8 cellular contexts compared by ENCODE assay signal in genomic region chr17:15490634-15491261, GRCh38. TPM values are rescaled to one million over a fixed set of nuclear protein-coding genes. Genes with fewer than 3 reads are reported as not detected.
DNase-seq lines count a peak whose midpoint lies in the region; ATAC-seq and TF ChIP-seq lines count a peak whose summit lies in the region.

No MANE protein-coding gene starts in this region.

- no peaks in the 10 kb centered on the region for H3K27me3 Mint-ChIP-seq in stimulated activated naive CD8-positive, alpha-beta T cell treated with anti-CD3 and anti-CD28 coated beads, Interleukin-15, amount 100 ng/mL, for 72 hours

- H3K4me3 ChIP-seq in choroid plexus epithelial cell (ENCODE audit: low read depth, low read length) (no peak overlapping the region), suprapubic skin (no peak overlapping the region)

- no peaks in the 10 kb centered on the region for H3K36me3 ChIP-seq in suprapubic skin

- peaks cover 7% of the 10 kb centered on the region for H3K4me1 Mint-ChIP-seq in stimulated activated naive CD8-positive, alpha-beta T cell treated with anti-CD3 and anti-CD28 coated beads, Interleukin-15, amount 100 ng/mL, for 72 hours

- peak; percentile 87 for ATAC-seq in stimulated activated naive CD8-positive, alpha-beta T cell treated with anti-CD3 and anti-CD28 coated beads, Interleukin-15, Interleukin-2, amounts not matched to agents 100 U/mL and 50 U/mL, for 24 hours
- no peak for ATAC-seq in stimulated activated naive CD8-positive, alpha-beta T cell treated with anti-CD3 and anti-CD28 coated beads, Interleukin-15, amount 100 ng/mL, for 72 hours
- ATAC-seq in GM18867 (IDR thresholded peaks at IDR 0.05; ENCODE audit: unreplicated experiment) (no peak), GM19395 (IDR thresholded peaks at IDR 0.05; ENCODE audit: unreplicated experiment) (no peak)

- peaks cover 7% of the 10 kb centered on the region for H3K4me1 ChIP-seq in suprapubic skin

- no peaks in the 10 kb centered on the region for H3K9me3 ChIP-seq in suprapubic skin

- no peaks in the 10 kb centered on the region for H3K9me3 Mint-ChIP-seq in stimulated activated naive CD8-positive, alpha-beta T cell treated with anti-CD3 and anti-CD28 coated beads, Interleukin-15, amount 100 ng/mL, for 72 hours

- H3K27ac ChIP-seq in suprapubic skin = peak overlapping the region; percentile 80

- peak; percentile 9 for DNase-seq in stimulated activated naive CD8-positive, alpha-beta T cell treated with anti-CD3 and anti-CD28 coated beads, Interleukin-15, Interleukin-2, amounts not matched to agents 100 U/mL and 50 U/mL, for 24 hours
- no peak for DNase-seq in stimulated activated naive CD8-positive, alpha-beta T cell treated with anti-CD3 and anti-CD28 coated beads, Interleukin-15, amount 100 ng/mL, for 72 hours
- DNase-seq in choroid plexus epithelial cell (ENCODE audit: low read depth) (peak; percentile 59), kidney tubule cell (ENCODE audit: low spot score) (peak; percentile 55), suprapubic skin (ENCODE audit: low spot score in 2 of 2) (peak; percentile 87 to 92), COR-L47 (lab: John Stamatoyannopoulos, UW) (no peak)

- 50% methylated on average over 11 of the region's 11 CpGs for WGBS in suprapubic skin

- no peaks in the 10 kb centered on the region for H3K27me3 ChIP-seq in suprapubic skin

- TF ChIP-seq CTCF in choroid plexus epithelial cell (conservative IDR thresholded peaks at IDR 0.05; ENCODE audit: low read depth, low read length) = no peak
- TF ChIP-seq CTCF in suprapubic skin (IDR thresholded peaks at IDR 0.05) = no peak

- no peak for TF ChIP-seq POLR2A in suprapubic skin (IDR thresholded peaks at IDR 0.05)

- TF ChIP-seq EP300 in suprapubic skin (IDR thresholded peaks at IDR 0.05) = no peak

- H3K4me3 Mint-ChIP-seq in stimulated activated naive CD8-positive, alpha-beta T cell treated with anti-CD3 and anti-CD28 coated beads, Interleukin-15, amount 100 ng/mL, for 72 hours = no peak overlapping the region

- H3K27ac Mint-ChIP-seq in stimulated activated naive CD8-positive, alpha-beta T cell treated with anti-CD3 and anti-CD28 coated beads, Interleukin-15, amount 100 ng/mL, for 72 hours = no peak overlapping the region

RNA-seq across cellular contexts. Expression of gene CDRT4, which starts 23.3 kb away (rescaled TPM):
- total RNA-seq in suprapubic skin = 10 to 100 TPM in 2 of 4 donors, 1 to 10 TPM in 2; 7.1 to 23.8 (median 8.8) TPM

Comparison
In these comparisons a context has a peak if more than half of its experiments do, and no peak if none do; other contexts are left out.
1. DNase-seq: peak in stimulated activated naive CD8-positive, alpha-beta T cell treated with anti-CD3 and anti-CD28 coated beads, Interleukin-15, Interleukin-2, amounts not matched to agents 100 U/mL and 50 U/mL, for 24 hours (single experiment), choroid plexus epithelial cell (single experiment), kidney tubule cell (single experiment) and suprapubic skin (2 of 2); none in stimulated activated naive CD8-positive, alpha-beta T cell treated with anti-CD3 and anti-CD28 coated beads, Interleukin-15, amount 100 ng/mL, for 72 hours (0 of 2) and COR-L47 (single experiment).